In genomic region chr1:171769171-171769570, GRCh38 we compare ENCODE assay signal across 21 cellular contexts.
"Had no signal": no experiment of that assay in that cellular context is flagged by ENCODE, and none has a peak within 500 bp of the region (broad histone marks: within the 10 kb centered on the region; RNA-seq: fewer than 3 reads in every experiment).

No MANE protein-coding gene starts in this region.

- ATAC-seq: activated CD8-positive, alpha-beta T cell treated with anti-CD3 and anti-CD28 coated beads, Interleukin-2, amount 10 ng/mL, durations not matched to agents 7 days and 5 days; activated naive CD8-positive, alpha-beta T cell treated with anti-CD3 and anti-CD28 coated beads, Interleukin-2, amount 50 U/mL, for 24 hours; heart right ventricle; left cardiac atrium; natural killer cell; stimulated activated naive CD8-positive, alpha-beta T cell treated with anti-CD3 and anti-CD28 coated beads, Interleukin-15, Interleukin-2, amounts not matched to agents 100 U/mL and 50 U/mL, for 24 hours; upper lobe of right lung had no signal

- H3K9me3 Mint-ChIP-seq: activated naive CD8-positive, alpha-beta T cell treated with anti-CD3 and anti-CD28 coated beads, Interleukin-2, amount 50 U/mL, for 24 hours; activated T-helper 1 cell treated with anti-CD3 and anti-CD28 coated beads, Interleukin-12 subunit alpha, Interleukin-12 subunit beta, Interleukin-2, Interleukin-4 antibody, amounts not matched to agents 30 ng/mL and 10 ng/mL and 1 ng/mL, durations not matched to agents 14 hours and 24 hours and 36 hours; brain; natural killer cell had no signal

- H3K36me3 ChIP-seq: heart right ventricle, upper lobe of right lung had no signal

- H3K4me3 ChIP-seq: heart right ventricle, upper lobe of right lung had no signal

- H3K4me3 Mint-ChIP-seq: activated CD8-positive, alpha-beta T cell treated with anti-CD3 and anti-CD28 coated beads, Interleukin-2, amount 10 ng/mL, durations not matched to agents 7 days and 5 days; activated naive CD8-positive, alpha-beta T cell treated with anti-CD3 and anti-CD28 coated beads, Interleukin-2, amount 50 U/mL, for 24 hours; activated T-helper 1 cell treated with anti-CD3 and anti-CD28 coated beads, Interleukin-12 subunit alpha, Interleukin-12 subunit beta, Interleukin-2, Interleukin-4 antibody, amounts not matched to agents 30 ng/mL and 10 ng/mL and 1 ng/mL, durations not matched to agents 14 hours and 24 hours and 36 hours; brain; natural killer cell had no signal

- H3K4me1 Mint-ChIP-seq: activated naive CD8-positive, alpha-beta T cell treated with anti-CD3 and anti-CD28 coated beads, Interleukin-2, amount 50 U/mL, for 24 hours; brain; natural killer cell had no signal

- H3K9me3 ChIP-seq: heart right ventricle, upper lobe of right lung had no signal

- H3K27me3 ChIP-seq: heart right ventricle, upper lobe of right lung had no signal

- H3K27ac Mint-ChIP-seq: activated CD8-positive, alpha-beta T cell treated with anti-CD3 and anti-CD28 coated beads, Interleukin-2, amount 10 ng/mL, durations not matched to agents 7 days and 5 days; activated naive CD8-positive, alpha-beta T cell treated with anti-CD3 and anti-CD28 coated beads, Interleukin-2, amount 50 U/mL, for 24 hours; activated T-helper 1 cell treated with anti-CD3 and anti-CD28 coated beads, Interleukin-12 subunit alpha, Interleukin-12 subunit beta, Interleukin-2, Interleukin-4 antibody, amounts not matched to agents 30 ng/mL and 10 ng/mL and 1 ng/mL, durations not matched to agents 14 hours and 24 hours and 36 hours; natural killer cell; progenitor cell of endocrine pancreas had no signal

- H3K36me3 Mint-ChIP-seq: brain, natural killer cell had no signal

- H3K27ac ChIP-seq: heart right ventricle, upper lobe of right lung had no signal

- DNase-seq: activated CD4-positive, alpha-beta T cell treated with anti-CD3 and anti-CD28 coated beads for 1 hour; activated CD4-positive, alpha-beta T cell treated with anti-CD3 and anti-CD28 coated beads, Interleukin-2, amount 50 U/mL, for 1 hour; activated CD8-positive, alpha-beta T cell treated with anti-CD3 and anti-CD28 coated beads, Interleukin-2, amount 10 ng/mL, durations not matched to agents 7 days and 5 days; activated gamma-delta T cell; activated naive CD4-positive, alpha-beta T cell treated with anti-CD3 and anti-CD28 coated beads, Interleukin-2, amount 50 U/mL, for 16 hours; activated naive CD8-positive, alpha-beta T cell treated with anti-CD3 and anti-CD28 coated beads, Interleukin-2, amount 50 U/mL, for 24 hours; anterior cingulate cortex; effector memory CD4-positive, alpha-beta T cell; heart right ventricle; islet precursor cell; left cardiac atrium; midbrain; natural killer cell; retina; stimulated activated CD4-positive, alpha-beta T cell treated with anti-CD3 and anti-CD28 coated beads, Interleukin-4, amount 100 ng/mL, for 24 hours; stimulated activated naive CD8-positive, alpha-beta T cell treated with anti-CD3 and anti-CD28 coated beads, Interleukin-15, Interleukin-2, amounts not matched to agents 100 U/mL and 50 U/mL, for 24 hours; T-helper 9 cell; upper lobe of right lung had no signal
